ENCODE assay signal across 20 cellular contexts in genomic region chr10:120386896-120387295, GRCh38.
DNase-seq lines count a peak whose midpoint lies in the region; ATAC-seq and TF ChIP-seq lines count a peak whose summit lies in the region.
"Had no signal": no experiment of that assay in that cellular context is flagged by ENCODE, and none has a peak within 500 bp of the region (broad histone marks: within the 10 kb centered on the region; RNA-seq: fewer than 3 reads in every experiment).

No MANE protein-coding gene starts in this region.

- no peak overlapping the region for H3K4me3 ChIP-seq in testis
- no peak overlapping the region for H3K4me3 ChIP-seq in mesendoderm (ENCODE audit: low read length)
- H3K4me3 ChIP-seq: GM12878, PC-9, SK-N-MC had no signal

- H3K18ac ChIP-seq in mesendoderm (ENCODE audit: low read length), result no peak overlapping the region

- no peaks in the 10 kb centered on the region for H3K79me1 ChIP-seq in mesendoderm (ENCODE audit: low read length)

- H3K79me2 ChIP-seq in mesendoderm (ENCODE audit: control insufficient read depth, insufficient read depth, low read length), result no peaks in the 10 kb centered on the region

- H3K27ac ChIP-seq in testis (no peak overlapping the region), mesendoderm (ENCODE audit: low read depth, low read length) (no peak overlapping the region)
- H3K27ac ChIP-seq: PC-9, SK-N-MC had no signal

- no peak overlapping the region for H2AK5ac ChIP-seq in mesendoderm (ENCODE audit: low read length)

- H3K4me1 ChIP-seq in testis, result no peaks in the 10 kb centered on the region
- no peaks in the 10 kb centered on the region for H3K4me1 ChIP-seq in mesendoderm (ENCODE audit: control insufficient read depth, low read depth, low read length)
- H3K4me1 ChIP-seq: Caco-2 had no signal

- no peak overlapping the region for H2BK120ac ChIP-seq in mesendoderm (ENCODE audit: low read depth, low read length)

- DNase-seq in GM03348 (ENCODE audit: low spot score) (peak; percentile 39), iris pigment epithelial cell (ENCODE audit: low read depth) (peak; percentile 21), testis (no peak), mesendoderm (no peak)
- no peak for DNase-seq in effector CD4-positive, alpha-beta T cell
- DNase-seq: Caco-2; CD4-positive, CD25-positive, alpha-beta regulatory T cell; DMS153; GOT3; KBM-7; NCI-H1092; NCI-H146; NCI-H2081; NCI-H748 treated with DMSO at 0.1 percent for 48 hours; PC-9 had no signal

- H3K27me3 ChIP-seq in testis (no peaks in the 10 kb centered on the region), mesendoderm (ENCODE audit: insufficient read depth, low read length, poor library complexity) (no peaks in the 10 kb centered on the region)

- H2BK5ac ChIP-seq in mesendoderm (ENCODE audit: low read length), result no peak overlapping the region

- H3K56ac ChIP-seq in mesendoderm (ENCODE audit: low read length), result no peak overlapping the region

- intact Hi-C loops in testis (cut with DNase I; ENCODE audit: low total_unique reads), result no loop called here

- H4K8ac ChIP-seq in mesendoderm (ENCODE audit: low read depth, low read length), result no peak overlapping the region

- TF ChIP-seq CTCF in testis (IDR thresholded peaks at IDR 0.05), result no peak

- H3K23ac ChIP-seq in mesendoderm (ENCODE audit: low read length), result no peak overlapping the region

- H4K5ac ChIP-seq in mesendoderm (ENCODE audit: low read length), result no peak overlapping the region

- H3K9me3 ChIP-seq in testis, result no peaks in the 10 kb centered on the region
- H3K9me3 ChIP-seq: Caco-2 had no signal

- no peak overlapping the region for H3K4ac ChIP-seq in mesendoderm (ENCODE audit: low read depth, low read length)

- TF ChIP-seq POLR2A in testis (IDR thresholded peaks at IDR 0.05), result no peak

- ATAC-seq in SK-N-SH treated with all-trans-retinoic acid at 6 μM for 48 hours (peak; percentile 34; the same call in 2 of the 3 replicates), GM19395 (IDR thresholded peaks at IDR 0.05; ENCODE audit: unreplicated experiment) (no peak)
- ATAC-seq: GM12878, Right ventricle myocardium inferior had no signal

- H3K36me3 ChIP-seq in testis (ENCODE audit: low read depth, missing control alignments), result no peaks in the 10 kb centered on the region
- H3K36me3 ChIP-seq in mesendoderm (ENCODE audit: control insufficient read depth, insufficient read depth, low read length), result no peaks in the 10 kb centered on the region

- H3K9ac ChIP-seq in mesendoderm (ENCODE audit: low read length), result no peak overlapping the region

- no peak overlapping the region for H3K4me2 ChIP-seq in mesendoderm (ENCODE audit: low read length)
- H3K4me2 ChIP-seq: PC-9 had no signal

- H2BK15ac ChIP-seq in mesendoderm (replicated peaks; ENCODE audit: low read depth), result no peak overlapping the region

TF ChIP-seq in SK-N-SH treated with all-trans-retinoic acid at 6 μM for 48 hours, 23 proteins besides CTCF, POLR2A, EP300 and RAD21:
- TF ChIP-seq GLIS3 (CRISPR knock-in tag; IDR thresholded peaks at IDR 0.05), result no peak
- no peak for TF ChIP-seq OSR1 (CRISPR knock-in tag; IDR thresholded peaks at IDR 0.05)
- no peak for TF ChIP-seq TCF4 (CRISPR knock-in tag; IDR thresholded peaks at IDR 0.05; ENCODE audit: borderline replicate concordance)
- no peak for TF ChIP-seq CSDC2 (CRISPR knock-in tag; IDR thresholded peaks at IDR 0.05)
- TF ChIP-seq ZFP30 (CRISPR knock-in tag; IDR thresholded peaks at IDR 0.05), result no peak
- no peak for TF ChIP-seq ARNTL (CRISPR knock-in tag; IDR thresholded peaks at IDR 0.05; ENCODE audit: borderline replicate concordance, low read depth)
- TF ChIP-seq, protein P1, sequence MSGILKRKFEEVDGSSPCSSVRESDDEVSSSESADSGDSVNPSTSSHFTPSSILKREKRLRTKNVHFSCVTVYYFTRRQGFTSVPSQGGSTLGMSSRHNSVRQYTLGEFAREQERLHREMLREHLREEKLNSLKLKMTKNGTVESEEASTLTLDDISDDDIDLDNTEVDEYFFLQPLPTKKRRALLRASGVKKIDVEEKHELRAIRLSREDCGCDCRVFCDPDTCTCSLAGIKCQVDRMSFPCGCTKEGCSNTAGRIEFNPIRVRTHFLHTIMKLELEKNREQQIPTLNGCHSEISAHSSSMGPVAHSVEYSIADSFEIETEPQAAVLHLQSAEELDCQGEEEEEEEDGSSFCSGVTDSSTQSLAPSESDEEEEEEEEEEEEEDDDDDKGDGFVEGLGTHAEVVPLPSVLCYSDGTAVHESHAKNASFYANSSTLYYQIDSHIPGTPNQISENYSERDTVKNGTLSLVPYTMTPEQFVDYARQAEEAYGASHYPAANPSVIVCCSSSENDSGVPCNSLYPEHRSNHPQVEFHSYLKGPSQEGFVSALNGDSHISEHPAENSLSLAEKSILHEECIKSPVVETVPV (CRISPR knock-in tag; IDR thresholded peaks at IDR 0.05), result no peak
- no peak for TF ChIP-seq ESRRG (CRISPR knock-in tag; IDR thresholded peaks at IDR 0.05)
- TF ChIP-seq, protein P2, sequence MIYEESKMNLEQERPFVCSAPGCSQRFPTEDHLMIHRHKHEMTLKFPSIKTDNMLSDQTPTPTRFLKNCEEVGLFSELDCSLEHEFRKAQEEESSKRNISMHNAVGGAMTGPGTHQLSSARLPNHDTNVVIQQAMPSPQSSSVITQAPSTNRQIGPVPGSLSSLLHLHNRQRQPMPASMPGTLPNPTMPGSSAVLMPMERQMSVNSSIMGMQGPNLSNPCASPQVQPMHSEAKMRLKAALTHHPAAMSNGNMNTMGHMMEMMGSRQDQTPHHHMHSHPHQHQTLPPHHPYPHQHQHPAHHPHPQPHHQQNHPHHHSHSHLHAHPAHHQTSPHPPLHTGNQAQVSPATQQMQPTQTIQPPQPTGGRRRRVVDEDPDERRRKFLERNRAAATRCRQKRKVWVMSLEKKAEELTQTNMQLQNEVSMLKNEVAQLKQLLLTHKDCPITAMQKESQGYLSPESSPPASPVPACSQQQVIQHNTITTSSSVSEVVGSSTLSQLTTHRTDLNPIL (CRISPR knock-in tag; IDR thresholded peaks at IDR 0.05; ENCODE audit: low read depth), result no peak
- TF ChIP-seq, protein P3, sequence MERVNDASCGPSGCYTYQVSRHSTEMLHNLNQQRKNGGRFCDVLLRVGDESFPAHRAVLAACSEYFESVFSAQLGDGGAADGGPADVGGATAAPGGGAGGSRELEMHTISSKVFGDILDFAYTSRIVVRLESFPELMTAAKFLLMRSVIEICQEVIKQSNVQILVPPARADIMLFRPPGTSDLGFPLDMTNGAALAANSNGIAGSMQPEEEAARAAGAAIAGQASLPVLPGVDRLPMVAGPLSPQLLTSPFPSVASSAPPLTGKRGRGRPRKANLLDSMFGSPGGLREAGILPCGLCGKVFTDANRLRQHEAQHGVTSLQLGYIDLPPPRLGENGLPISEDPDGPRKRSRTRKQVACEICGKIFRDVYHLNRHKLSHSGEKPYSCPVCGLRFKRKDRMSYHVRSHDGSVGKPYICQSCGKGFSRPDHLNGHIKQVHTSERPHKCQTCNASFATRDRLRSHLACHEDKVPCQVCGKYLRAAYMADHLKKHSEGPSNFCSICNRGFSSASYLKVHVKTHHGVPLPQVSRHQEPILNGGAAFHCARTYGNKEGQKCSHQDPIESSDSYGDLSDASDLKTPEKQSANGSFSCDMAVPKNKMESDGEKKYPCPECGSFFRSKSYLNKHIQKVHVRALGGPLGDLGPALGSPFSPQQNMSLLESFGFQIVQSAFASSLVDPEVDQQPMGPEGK (CRISPR knock-in tag; IDR thresholded peaks at IDR 0.05; ENCODE audit: borderline replicate concordance), result no peak
- TF ChIP-seq PPARA (CRISPR knock-in tag; IDR thresholded peaks at IDR 0.05; ENCODE audit: borderline replicate concordance), result no peak
- TF ChIP-seq ZC3H10 (CRISPR knock-in tag; IDR thresholded peaks at IDR 0.05), result no peak
- no peak for TF ChIP-seq ZNF565 (CRISPR knock-in tag; conservative IDR thresholded peaks at IDR 0.05; ENCODE audit: low read depth)
- TF ChIP-seq, protein P4, sequence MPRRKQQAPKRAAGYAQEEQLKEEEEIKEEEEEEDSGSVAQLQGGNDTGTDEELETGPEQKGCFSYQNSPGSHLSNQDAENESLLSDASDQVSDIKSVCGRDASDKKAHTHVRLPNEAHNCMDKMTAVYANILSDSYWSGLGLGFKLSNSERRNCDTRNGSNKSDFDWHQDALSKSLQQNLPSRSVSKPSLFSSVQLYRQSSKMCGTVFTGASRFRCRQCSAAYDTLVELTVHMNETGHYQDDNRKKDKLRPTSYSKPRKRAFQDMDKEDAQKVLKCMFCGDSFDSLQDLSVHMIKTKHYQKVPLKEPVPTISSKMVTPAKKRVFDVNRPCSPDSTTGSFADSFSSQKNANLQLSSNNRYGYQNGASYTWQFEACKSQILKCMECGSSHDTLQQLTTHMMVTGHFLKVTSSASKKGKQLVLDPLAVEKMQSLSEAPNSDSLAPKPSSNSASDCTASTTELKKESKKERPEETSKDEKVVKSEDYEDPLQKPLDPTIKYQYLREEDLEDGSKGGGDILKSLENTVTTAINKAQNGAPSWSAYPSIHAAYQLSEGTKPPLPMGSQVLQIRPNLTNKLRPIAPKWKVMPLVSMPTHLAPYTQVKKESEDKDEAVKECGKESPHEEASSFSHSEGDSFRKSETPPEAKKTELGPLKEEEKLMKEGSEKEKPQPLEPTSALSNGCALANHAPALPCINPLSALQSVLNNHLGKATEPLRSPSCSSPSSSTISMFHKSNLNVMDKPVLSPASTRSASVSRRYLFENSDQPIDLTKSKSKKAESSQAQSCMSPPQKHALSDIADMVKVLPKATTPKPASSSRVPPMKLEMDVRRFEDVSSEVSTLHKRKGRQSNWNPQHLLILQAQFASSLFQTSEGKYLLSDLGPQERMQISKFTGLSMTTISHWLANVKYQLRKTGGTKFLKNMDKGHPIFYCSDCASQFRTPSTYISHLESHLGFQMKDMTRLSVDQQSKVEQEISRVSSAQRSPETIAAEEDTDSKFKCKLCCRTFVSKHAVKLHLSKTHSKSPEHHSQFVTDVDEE (CRISPR knock-in tag; IDR thresholded peaks at IDR 0.05), result no peak
- TF ChIP-seq ZFP3 (CRISPR knock-in tag; IDR thresholded peaks at IDR 0.05), result no peak
- no peak for TF ChIP-seq ZNF8 (CRISPR knock-in tag; IDR thresholded peaks at IDR 0.05)
- no peak for TF ChIP-seq BACH2 (CRISPR knock-in tag; IDR thresholded peaks at IDR 0.05; ENCODE audit: borderline replicate concordance)
- no peak for TF ChIP-seq TOX (CRISPR knock-in tag; IDR thresholded peaks at IDR 0.05; ENCODE audit: borderline replicate concordance)
- TF ChIP-seq RARB (CRISPR knock-in tag; IDR thresholded peaks at IDR 0.05), result no peak

Comparison
In these comparisons a context has a peak if more than half of its experiments do, and no peak if none do; other contexts are left out.
1. DNase-seq: peak in GM03348 (single experiment) and iris pigment epithelial cell (single experiment); none in effector CD4-positive, alpha-beta T cell (single experiment), testis (single experiment) and mesendoderm (single experiment).